8 cellular contexts compared by ENCODE assay signal in genomic region chr1:2585318-2586092, GRCh38. TPM values are rescaled to one million over a fixed set of nuclear protein-coding genes. Genes with fewer than 3 reads are reported as not detected.
DNase-seq lines count a peak whose midpoint lies in the region; ATAC-seq and TF ChIP-seq lines count a peak whose summit lies in the region.

No MANE protein-coding gene starts in this region.

- H3K27ac ChIP-seq in HEK293 (ENCODE audit: extremely low read depth, low read depth, low read length), result peak overlapping the region; percentile 45; the same call in 1 of the 2 replicates
- H3K27ac ChIP-seq in effector memory CD4-positive, alpha-beta T cell (ENCODE audit: insufficient read depth, low read length, poor library complexity, severe bottlenecking), result peak overlapping the region; percentile 95

- H3K27me3 ChIP-seq in effector memory CD4-positive, alpha-beta T cell (replicated peaks; ENCODE audit: control insufficient read depth, insufficient read depth, low read length, poor library complexity, severe bottlenecking), result no peaks in the 10 kb centered on the region

- no peaks in the 10 kb centered on the region for H3K9me3 ChIP-seq in HEK293 (ENCODE audit: control insufficient read depth, insufficient read depth, low read depth, low read length)
- H3K9me3 ChIP-seq in effector memory CD4-positive, alpha-beta T cell (ENCODE audit: control insufficient read depth, low read length), result no peaks in the 10 kb centered on the region

- peaks cover 0 to 16% of the 10 kb centered on the region in 2 experiments; a peak in 1 of 3 replicates for H3K36me3 ChIP-seq in HEK293 (ENCODE audit: control insufficient read depth in 2 of 2, insufficient read depth in 1 of 2, low read length in 2 of 2)
- H3K36me3 ChIP-seq in effector memory CD4-positive, alpha-beta T cell (ENCODE audit: control insufficient read depth, insufficient read depth, low read length), result no peaks in the 10 kb centered on the region

- no peaks in the 10 kb centered on the region for H3K27me3 Mint-ChIP-seq in activated CD8-positive, alpha-beta T cell treated with anti-CD3 and anti-CD28 coated beads, Interleukin-2, amount 10 ng/mL, durations not matched to agents 7 days and 5 days (ENCODE audit: low read depth)

- POLR2A ChIA-PET in HEK293 (lab: Yijun Ruan, JAX), result interaction anchor here (0.7 to 1.1 kb wide), 7 partner anchors 14 to 55 kb away, joined by 3 to 5 read pairs (median 3); no protein-coding TSS in a partner anchor
- POLR2A ChIA-PET in activated CD8-positive, alpha-beta T cell treated with anti-CD3 and anti-CD28 coated beads, Interleukin-2, amount 10 ng/mL, durations not matched to agents 7 days and 5 days (lab: Charles Lee), result interaction anchor here (0.6 to 5.1 kb wide), 20 partner anchors 8 to 381 kb away, joined by 3 to 130 read pairs (median 5); partner anchors contain the start of genes MORN1, PANK4, RER1 and TNFRSF14

- H3K4me3 ChIP-seq in HEK293 (ENCODE audit: low read depth, low read length), result peak overlapping the region; percentile 73
- H3K4me3 ChIP-seq in effector memory CD4-positive, alpha-beta T cell (ENCODE audit: insufficient read depth, low read depth, low read length, poor library complexity, severe bottlenecking), result peak overlapping the region; percentile 72

- no peaks in the 10 kb centered on the region for H3K9me3 Mint-ChIP-seq in activated CD8-positive, alpha-beta T cell treated with anti-CD3 and anti-CD28 coated beads, Interleukin-2, amount 10 ng/mL, durations not matched to agents 7 days and 5 days (ENCODE audit: insufficient read depth)

- ATAC-seq in activated CD8-positive, alpha-beta T cell treated with anti-CD3 and anti-CD28 coated beads, Interleukin-2, amount 10 ng/mL, durations not matched to agents 7 days and 5 days, result peak; percentile 45

- CTCF ChIA-PET in HEK293 (lab: Yijun Ruan, JAX), result interaction anchor here (0.7 to 0.9 kb wide), 3 partner anchors 171 to 373 kb away, joined by 3 read pairs; no protein-coding TSS in a partner anchor
- CTCF ChIA-PET in activated CD8-positive, alpha-beta T cell treated with anti-CD3 and anti-CD28 coated beads, Interleukin-2, amount 10 ng/mL, durations not matched to agents 7 days and 5 days (lab: Charles Lee), result interaction anchor here (0.6 to 5.0 kb wide), 10 partner anchors 8 to 391 kb away, joined by 3 to 42 read pairs (median 6); partner anchors contain the start of genes FAAP20, PANK4, PEX10 and TNFRSF14

- DNase-seq in GF-D8 (lab: John Stamatoyannopoulos, UW) (peak; percentile 60), NCI-H2227 (lab: John Stamatoyannopoulos, UW; ENCODE audit: unreplicated experiment) (peak; percentile 54), medulla oblongata (ENCODE audit: extremely low spot score) (peak; percentile 83), NCI-H2029 treated with DMSO at 0.1 percent for 48 hours (lab: John Stamatoyannopoulos, UW) (no peak)
- peak; percentile 83 for DNase-seq in activated CD8-positive, alpha-beta T cell treated with anti-CD3 and anti-CD28 coated beads, Interleukin-2, amount 10 ng/mL, durations not matched to agents 7 days and 5 days
- DNase-seq in effector memory CD4-positive, alpha-beta T cell, result peak; percentile 58 to 68 (median 62)
- peak; percentile 35 for DNase-seq in stimulated activated CD8-positive, alpha-beta memory T cell treated with anti-CD3 and anti-CD28 coated beads, Interleukin-15, amount 100 ng/mL, for 1 hour (ENCODE audit: low read depth)

- H3K4me1 ChIP-seq in HEK293 (ENCODE audit: control insufficient read depth, insufficient read depth, low read length), result peaks cover 4% of the 10 kb centered on the region
- peaks cover 40% of the 10 kb centered on the region for H3K4me1 ChIP-seq in effector memory CD4-positive, alpha-beta T cell (ENCODE audit: control insufficient read depth, insufficient read depth, low read length, poor library complexity, severe bottlenecking)

- TF ChIP-seq CTCF in HEK293 (tag by site-specific recombination; IDR thresholded peaks at IDR 0.05), result no peak

- peaks cover 14% of the 10 kb centered on the region for H3K36me3 Mint-ChIP-seq in activated CD8-positive, alpha-beta T cell treated with anti-CD3 and anti-CD28 coated beads, Interleukin-2, amount 10 ng/mL, durations not matched to agents 7 days and 5 days (ENCODE audit: low read depth)

- H3K27ac Mint-ChIP-seq in activated CD8-positive, alpha-beta T cell treated with anti-CD3 and anti-CD28 coated beads, Interleukin-2, amount 10 ng/mL, durations not matched to agents 7 days and 5 days, result peak overlapping the region; percentile 93

- H3K4me3 Mint-ChIP-seq in activated CD8-positive, alpha-beta T cell treated with anti-CD3 and anti-CD28 coated beads, Interleukin-2, amount 10 ng/mL, durations not matched to agents 7 days and 5 days, result peak overlapping the region; percentile 82

- H3K4me1 Mint-ChIP-seq in activated CD8-positive, alpha-beta T cell treated with anti-CD3 and anti-CD28 coated beads, Interleukin-2, amount 10 ng/mL, durations not matched to agents 7 days and 5 days (ENCODE audit: low read depth), result peaks cover 39% of the 10 kb centered on the region

TF ChIP-seq in HEK293, 187 proteins besides CTCF, POLR2A, EP300 and RAD21 (continues in another document):
- TF ChIP-seq ZNF140 (tag by site-specific recombination; IDR thresholded peaks at IDR 0.05) (no peak), KLF10 (tag by site-specific recombination; IDR thresholded peaks at IDR 0.05) (no peak), ZNF777 (tag by site-specific recombination; IDR thresholded peaks at IDR 0.05; ENCODE audit: borderline replicate concordance) (no peak), AEBP2 (tag by site-specific recombination; IDR thresholded peaks at IDR 0.05; ENCODE audit: borderline replicate concordance) (no peak), ZBTB21 (tag by site-specific recombination; IDR thresholded peaks at IDR 0.05) (no peak), OVOL3 (tag by site-specific recombination; IDR thresholded peaks at IDR 0.05) (no peak), ZFHX2 (tag by site-specific recombination; conservative IDR thresholded peaks at IDR 0.05) (no peak), ZNF585B (tag by site-specific recombination; IDR thresholded peaks at IDR 0.05) (no peak), ZNF792 (tag by site-specific recombination; IDR thresholded peaks at IDR 0.05) (no peak), ZNF174 (tag by site-specific recombination; IDR thresholded peaks at IDR 0.05) (no peak), ZBTB26 (tag by site-specific recombination; optimal IDR thresholded peaks at IDR 0.05) (no peak), ZNF561 (tag by site-specific recombination; IDR thresholded peaks at IDR 0.05; ENCODE audit: borderline replicate concordance) (no peak)

RNA-seq across cellular contexts. Expression of gene PRXL2B, which starts 1.1 kb away (rescaled TPM):
- total RNA-seq in activated CD8-positive, alpha-beta T cell treated with anti-CD3 and anti-CD28 coated beads, Interleukin-2, amount 10 ng/mL, durations not matched to agents 7 days and 5 days, result 10 to 100 TPM; 35.6 to 40.6 TPM

RNA-seq across cellular contexts. Expression of gene TNFRSF14, which starts 29.3 kb away (rescaled TPM):
- total RNA-seq in activated CD8-positive, alpha-beta T cell treated with anti-CD3 and anti-CD28 coated beads, Interleukin-2, amount 10 ng/mL, durations not matched to agents 7 days and 5 days, result 10 to 100 TPM; 85.8 to 86.5 TPM

RNA-seq across cellular contexts. Expression of gene MMEL1, which starts 47.3 kb away (rescaled TPM):
- total RNA-seq in activated CD8-positive, alpha-beta T cell treated with anti-CD3 and anti-CD28 coated beads, Interleukin-2, amount 10 ng/mL, durations not matched to agents 7 days and 5 days, result 1 to 10 TPM; 3.7 to 4.0 TPM

RNA-seq across cellular contexts. Expression of gene HES5, which starts 55.4 kb away (rescaled TPM):
- not detected for total RNA-seq in activated CD8-positive, alpha-beta T cell treated with anti-CD3 and anti-CD28 coated beads, Interleukin-2, amount 10 ng/mL, durations not matched to agents 7 days and 5 days

RNA-seq across cellular contexts. Expression of gene PANK4, which starts 59.1 kb away (rescaled TPM):
- 10 to 100 TPM; 55.9 to 66.8 TPM for total RNA-seq in activated CD8-positive, alpha-beta T cell treated with anti-CD3 and anti-CD28 coated beads, Interleukin-2, amount 10 ng/mL, durations not matched to agents 7 days and 5 days
